ENCODE assay signal across 2 cellular contexts in the genomic region with DNA sequence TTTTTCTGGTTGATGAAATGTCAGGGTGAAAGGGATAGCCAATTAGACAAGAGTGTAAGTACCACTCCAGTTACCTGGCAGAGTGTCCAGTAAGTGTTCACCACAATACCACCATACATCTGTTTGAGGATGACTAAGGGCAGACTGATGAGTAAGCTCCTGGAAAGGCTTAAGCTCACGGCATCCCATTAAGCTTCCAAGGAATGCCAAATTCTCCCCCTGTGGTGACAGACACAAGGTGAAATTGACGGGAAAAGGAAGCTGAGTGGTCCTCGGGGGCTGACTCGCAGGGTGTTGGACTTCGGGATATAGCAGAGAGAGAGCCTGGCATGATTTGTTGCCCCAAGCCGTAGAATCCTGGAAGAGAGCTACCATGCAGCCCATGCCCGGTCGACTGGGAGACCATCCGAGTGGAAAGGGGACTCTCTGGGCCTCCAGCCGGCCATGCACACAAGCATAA.
TF ChIP-seq lines count a peak whose summit lies in the region.

No MANE protein-coding gene starts in this region.

TF ChIP-seq in GM23338, 12 proteins besides CTCF, POLR2A, EP300 and RAD21:
- no peak for TF ChIP-seq ZNF114 (CRISPR knock-in tag; IDR thresholded peaks at IDR 0.05)
- no peak for TF ChIP-seq ETS1 (IDR thresholded peaks at IDR 0.05)
- no peak for TF ChIP-seq STAT1 (IDR thresholded peaks at IDR 0.05; ENCODE audit: unreplicated experiment)
- no peak for TF ChIP-seq ZNF331 (CRISPR knock-in tag; IDR thresholded peaks at IDR 0.05; ENCODE audit: low read depth)

TF ChIP-seq in endothelial cell of umbilical vein, 7 proteins besides CTCF, POLR2A, EP300 and RAD21:
- no peak for TF ChIP-seq POLR2AphosphoS5 (IDR thresholded peaks at IDR 0.05; ENCODE audit: insufficient read depth, low read depth, low read length)
- TF ChIP-seq FOS (IDR thresholded peaks at IDR 0.05; ENCODE audit: borderline replicate concordance, insufficient read depth, low read length) = peak; percentile 90
- TF ChIP-seq JUN (IDR thresholded peaks at IDR 0.05; ENCODE audit: borderline replicate concordance, insufficient read depth, insufficient read length, low read depth) = peak; percentile 16
